ENCODE assay signal across 9 cellular contexts in genomic region chr3:179432021-179432420, GRCh38. TPM values are rescaled to one million over a fixed set of nuclear protein-coding genes. Genes with fewer than 3 reads are reported as not detected.
DNase-seq lines count a peak whose midpoint lies in the region; ATAC-seq, FAIRE-seq and TF ChIP-seq lines count a peak whose summit lies in the region.
"Had no signal": no experiment of that assay in that cellular context is flagged by ENCODE, and none has a peak within 500 bp of the region (broad histone marks: within the 10 kb centered on the region; RNA-seq: fewer than 3 reads in every experiment).

No MANE protein-coding gene starts in this region.

- H3K27me3 ChIP-seq in K562 (ENCODE audit: control insufficient read depth in 2 of 2, insufficient read depth in 2 of 2, low read length in 2 of 2) (no peaks in the 10 kb centered on the region), brain microvascular endothelial cell (replicated peaks) (no peaks in the 10 kb centered on the region)

- H3K36me3 ChIP-seq in K562 (ENCODE audit: control insufficient read depth, insufficient read depth, low read length) (no peaks in the 10 kb centered on the region; the same call in 2 of the 3 replicates), brain microvascular endothelial cell (replicated peaks) (no peaks in the 10 kb centered on the region)

- BruUV-seq in K562 (replicated peaks; lab: Mats Ljungman, UMichigan) = no TSS peak

- H3K4me3 ChIP-seq in K562 = no peak overlapping the region
- H3K4me3 ChIP-seq in brain microvascular endothelial cell (ENCODE audit: low read depth, low read length) = no peak overlapping the region

- intact Hi-C loops in K562 (cut with micrococcal nuclease) = no loop called here

- no peak for TF ChIP-seq RAD21 in K562 (CRISPR knock-in tag; conservative IDR thresholded peaks at IDR 0.05 in 1 of 2, IDR thresholded peaks at IDR 0.05 in 1 of 2)

- no peak overlapping the region for H3K9ac ChIP-seq in K562 (ENCODE audit: insufficient read depth in 1 of 2, low read depth in 2 of 2, low read length in 2 of 2)

- no peak for TF ChIP-seq CTCF in K562 (IDR thresholded peaks at IDR 0.05 in 2 of 3, conservative IDR thresholded peaks at IDR 0.05 in 1 of 3; ENCODE audit: insufficient read depth in 2 of 3, low read depth in 1 of 3, low read length in 3 of 3)
- TF ChIP-seq CTCF in brain microvascular endothelial cell (IDR thresholded peaks at IDR 0.05; ENCODE audit: low read depth, low read length, missing control alignments) = no peak

- no peak overlapping the region for H3K4me2 ChIP-seq in K562 (ENCODE audit: insufficient read depth, low read length)

- TF ChIP-seq POLR2A in K562 (conservative IDR thresholded peaks at IDR 0.05) = no peak

- ATAC-seq in GM19467 (IDR thresholded peaks at IDR 0.05; ENCODE audit: unreplicated experiment) (peak; percentile 51), HG03442 (IDR thresholded peaks at IDR 0.05; ENCODE audit: unreplicated experiment) (peak; percentile 66), K562 (no peak), HG03097 (IDR thresholded peaks at IDR 0.05; ENCODE audit: low FRiP score, unreplicated experiment) (no peak)

- no peaks in the 10 kb centered on the region for H3K9me1 ChIP-seq in K562 (ENCODE audit: control insufficient read depth, insufficient read depth, low read length)

- POLR2A ChIA-PET in K562 (lab: Yijun Ruan, JAX) = interaction anchor here (3.2 kb wide), 1 partner anchor 18 kb away, joined by 14 read pairs; the partner anchor contains the start of gene GNB4

- no peak overlapping the region for H2AFZ ChIP-seq in K562 (ENCODE audit: low read depth, low read length)

- DNase-seq in AML-193 (lab: John Stamatoyannopoulos, UW) = peak; percentile 76
- no peak for DNase-seq in K562 (ENCODE audit: extremely low read depth in 1 of 4, low spot score in 3 of 4)
- DNase-seq in NCI-H1092 (lab: John Stamatoyannopoulos, UW) = no peak
- no peak for DNase-seq in DMS114 treated with DMSO at 0.1 percent for 48 hours (lab: John Stamatoyannopoulos, UW; ENCODE audit: unreplicated experiment)
- DNase-seq in brain microvascular endothelial cell = no peak
- DNase-seq: activated naive CD8-positive, alpha-beta T cell treated with anti-CD3 and anti-CD28 coated beads for 36 hours had no signal

- no peaks in the 10 kb centered on the region; a peak in 1 of 5 replicates for H3K4me1 ChIP-seq in K562 (replicated peaks in 1 of 2; ENCODE audit: control insufficient read depth in 2 of 2, insufficient read depth in 2 of 2, low read length in 2 of 2)

- WGBS in K562 (ENCODE audit: insufficient coverage, low coverage, missing lambda C conversion rate) = 84% methylated on average over 3 of the region's 3 CpGs

- in situ Hi-C loops in K562 (cut with MboI) (loop anchor here (25.0 kb wide), 1 partner anchor 1180 kb away; the partner anchor contains the start of gene TTC14), brain microvascular endothelial cell (cut with HindIII; ENCODE audit: low pct_ligation_motif_present, low sequenced_read_pairs) (no loop called here)

- H3K79me2 ChIP-seq in K562 (ENCODE audit: control insufficient read depth, insufficient read depth, low read length) = peaks cover 30% of the 10 kb centered on the region; the same call in 2 of the 3 replicates

- H3K9me3 ChIP-seq in K562 (replicated peaks; ENCODE audit: control insufficient read depth, insufficient read depth, low read depth, low read length) = no peaks in the 10 kb centered on the region

- peak; percentile 35 for FAIRE-seq in K562 (lab: Jason Lieb, UNC)

- H4K20me1 ChIP-seq in K562 (replicated peaks; ENCODE audit: control insufficient read depth, insufficient read depth, low read length) = no peaks in the 10 kb centered on the region

- no peak overlapping the region for H3K27ac ChIP-seq in K562 (ENCODE audit: extremely low read depth, low read depth, low read length)
- H3K27ac ChIP-seq in brain microvascular endothelial cell = no peak overlapping the region

- no peak for TF ChIP-seq EP300 in K562 (IDR thresholded peaks at IDR 0.05; ENCODE audit: low read length)

- CTCF ChIA-PET in K562 (lab: Yijun Ruan, JAX; ENCODE audit: low intra/inter-chr PET ratio) = no interaction called here

TF ChIP-seq in K562, 482 proteins besides CTCF, POLR2A, EP300 and RAD21 (continues in another document):
- no peak for TF ChIP-seq ZNF639 (CRISPR knock-in tag; conservative IDR thresholded peaks at IDR 0.05 in 1 of 2, IDR thresholded peaks at IDR 0.05 in 1 of 2)
- no peak for TF ChIP-seq PHTF2 (CRISPR knock-in tag; IDR thresholded peaks at IDR 0.05)
- TF ChIP-seq MEF2A (IDR thresholded peaks at IDR 0.05; ENCODE audit: control insufficient read depth, low read depth, low read length) = no peak
- no peak for TF ChIP-seq SRF (CRISPR knock-in tag; IDR thresholded peaks at IDR 0.05)
- no peak for TF ChIP-seq SP2 (IDR thresholded peaks at IDR 0.05; ENCODE audit: extremely low read depth, low read depth, low read length, poor library complexity, severe bottlenecking)
- no peak for TF ChIP-seq ZBTB26 (CRISPR knock-in tag; IDR thresholded peaks at IDR 0.05)
- no peak for TF ChIP-seq ZNF512 (tag; IDR thresholded peaks at IDR 0.05)
- no peak for TF ChIP-seq CBFA2T3 (IDR thresholded peaks at IDR 0.05)
- TF ChIP-seq ZNF124 (CRISPR knock-in tag; IDR thresholded peaks at IDR 0.05) = no peak
- TF ChIP-seq BCL6 (CRISPR knock-in tag; IDR thresholded peaks at IDR 0.05) = no peak
- no peak for TF ChIP-seq RBFOX2 (IDR thresholded peaks at IDR 0.05; ENCODE audit: low read depth, low read length)

RNA-seq across cellular contexts. Expression of gene GNB4, which starts 19.2 kb away (rescaled TPM):
- 10.7 and 22.4 TPM in 2 replicates for total RNA-seq in K562 (2011; cell fraction: chromatin; rRNA removed; ENCODE audit: low replicate concordance)
- 4.8 and 8.7 TPM in 2 replicates for total RNA-seq in K562 (2011; cell fraction: nucleolus; rRNA removed)
- total RNA-seq in K562 (2011; cell fraction: nucleoplasm; rRNA removed) = 16.1 and 23.0 TPM in 2 replicates
- 18.3 and 20.0 TPM in 2 replicates for total RNA-seq in K562 (2014; rRNA removed)
- total RNA-seq in K562 (2014; rRNA removed; fragmentation: Illumina TruSeq; extraction: Trizol) = 34.7 and 38.4 TPM in 2 replicates
- 24.8 and 26.2 TPM in 2 replicates for total RNA-seq in K562 (2015; rRNA removed; fragmentation: Illumina TruSeq; extraction: Trizol)
- total RNA-seq in K562 (2021) = 27.9 and 28.8 TPM in 2 replicates
- polyA plus RNA-seq in K562 (2011; rRNA removed) = 30.6 and 36.7 TPM in 2 replicates
- 8.2 and 23.4 TPM in 2 replicates for polyA plus RNA-seq in K562 (2011; cell fraction: cytosol; rRNA removed)
- polyA plus RNA-seq in K562 (2011; cell fraction: nucleus; rRNA removed) = 4.4 and 8.0 TPM in 2 replicates
- 9.1 and 12.8 TPM in 2 replicates for polyA plus RNA-seq in K562 (2012)
- 19.1 and 21.4 TPM in 2 replicates for polyA plus RNA-seq in K562 (2014; fragmentation: Illumina TruSeq; extraction: Trizol)
- 1 to 10 TPM; 6.8 to 7.2 TPM for polyA plus RNA-seq in K562 (2014; fragmentation: Nextera tagmentation; extraction: Ambion mirVana)
- 11.7 and 16.9 TPM in 2 replicates for polyA plus RNA-seq in K562 (2014; rRNA removed)
- polyA minus RNA-seq in K562 (2011; rRNA and poly(A)+ RNA removed) = 94.2 and 96.0 TPM in 2 replicates
- polyA minus RNA-seq in K562 (2011; cell fraction: cytosol; rRNA and poly(A)+ RNA removed) = 26.3 and 32.2 TPM in 2 replicates
- polyA minus RNA-seq in K562 (2011; cell fraction: nucleus; rRNA and poly(A)+ RNA removed) = 6.1 and 12.0 TPM in 2 replicates

Comparison
In these comparisons a context has a peak if more than half of its experiments do, and no peak if none do; other contexts are left out.
1. DNase-seq: peak in AML-193 (2 of 2); none in K562 (0 of 4), NCI-H1092 (single experiment), DMS114 treated with DMSO at 0.1 percent for 48 hours (single experiment) and brain microvascular endothelial cell (single experiment).
2. ATAC-seq: peak in GM19467 (single experiment) and HG03442 (single experiment); none in K562 (single experiment) and HG03097 (single experiment).